Comparison of ENCODE assay signal across 13 cellular contexts in the genomic region with DNA sequence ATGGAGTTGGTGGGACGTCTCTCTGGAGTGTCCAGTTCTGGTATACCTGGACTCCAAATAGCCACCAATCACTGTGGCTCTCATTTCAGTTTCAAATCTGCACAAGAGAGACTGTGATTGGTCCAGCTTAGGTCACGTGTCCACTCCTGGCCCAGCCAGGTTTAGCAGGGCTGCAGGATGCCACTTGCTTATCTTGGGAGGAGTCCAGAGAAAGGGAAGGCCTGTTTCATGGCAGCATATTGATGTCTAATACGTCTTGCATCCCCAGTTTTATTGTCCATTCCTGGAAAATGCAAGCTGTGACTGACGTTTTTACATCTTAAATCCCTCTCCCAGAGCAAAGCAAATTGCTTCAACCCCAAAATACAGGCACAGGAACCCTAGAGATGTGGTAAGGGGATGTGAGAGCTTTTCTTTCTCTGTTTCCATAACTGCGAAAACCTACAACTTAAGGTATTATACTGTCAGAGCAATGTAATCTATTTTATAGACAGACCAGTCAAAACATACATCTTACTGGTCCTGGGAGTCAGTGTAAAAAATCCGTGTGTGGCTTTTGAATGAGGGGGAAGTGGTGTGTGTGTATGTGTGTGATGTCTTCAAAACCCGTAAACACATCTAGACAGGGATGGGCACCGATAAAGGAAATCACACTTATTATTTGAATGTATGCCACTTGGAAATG.
DNase-seq lines count a peak whose midpoint lies in the region; TF ChIP-seq lines count a peak whose summit lies in the region.
"Had no signal": no experiment of that assay in that cellular context is flagged by ENCODE, and none has a peak within 500 bp of the region (broad histone marks: within the 10 kb centered on the region; RNA-seq: fewer than 3 reads in every experiment).

No MANE protein-coding gene starts in this region.

- TF ChIP-seq CTCF in MCF 10A (IDR thresholded peaks at IDR 0.05; ENCODE audit: unreplicated experiment) (no peak), breast epithelium (IDR thresholded peaks at IDR 0.05) (no peak)

- H3K36me3 Mint-ChIP-seq in MCF 10A (ENCODE audit: insufficient read depth, unreplicated experiment) = no peaks in the 10 kb centered on the region
- no peaks in the 10 kb centered on the region for H3K36me3 Mint-ChIP-seq in activated T-cell treated with anti-CD3 and anti-CD28 coated beads, Interleukin-2, amount 50 U/mL, for 24 hours (ENCODE audit: low read depth)
- H3K36me3 Mint-ChIP-seq: activated naive CD8-positive, alpha-beta T cell had no signal

- no peaks in the 10 kb centered on the region for H3K9me3 Mint-ChIP-seq in MCF 10A (ENCODE audit: unreplicated experiment)
- H3K9me3 Mint-ChIP-seq in activated T-cell treated with anti-CD3 and anti-CD28 coated beads, Interleukin-2, amount 50 U/mL, for 24 hours = no peaks in the 10 kb centered on the region

- no peak overlapping the region for H3K27ac Mint-ChIP-seq in MCF 10A (ENCODE audit: low read depth, unreplicated experiment)
- no peak overlapping the region for H3K27ac Mint-ChIP-seq in activated T-cell treated with anti-CD3 and anti-CD28 coated beads, Interleukin-2, amount 50 U/mL, for 24 hours
- H3K27ac Mint-ChIP-seq: activated naive CD8-positive, alpha-beta T cell had no signal

- H3K4me3 Mint-ChIP-seq in MCF 10A (ENCODE audit: unreplicated experiment) = no peak overlapping the region
- H3K4me3 Mint-ChIP-seq in activated T-cell treated with anti-CD3 and anti-CD28 coated beads, Interleukin-2, amount 50 U/mL, for 24 hours = no peak overlapping the region
- H3K4me3 Mint-ChIP-seq: activated naive CD8-positive, alpha-beta T cell had no signal

- no peak overlapping the region for H3K4me3 ChIP-seq in breast epithelium
- H3K4me3 ChIP-seq: tibial artery had no signal

- H3K4me1 ChIP-seq in breast epithelium = no peaks in the 10 kb centered on the region
- H3K4me1 ChIP-seq: tibial artery had no signal

- TF ChIP-seq POLR2A in breast epithelium (IDR thresholded peaks at IDR 0.05) = no peak

- no peaks in the 10 kb centered on the region for H3K9me3 ChIP-seq in breast epithelium
- H3K9me3 ChIP-seq: tibial artery had no signal

- BruUV-seq in MCF 10A (replicated peaks; lab: Mats Ljungman, UMichigan) = no TSS peak

- POLR2A ChIA-PET in MCF 10A (lab: Yijun Ruan, JAX) = no interaction called here

- H3K27ac ChIP-seq in breast epithelium = no peak overlapping the region
- H3K27ac ChIP-seq: tibial artery had no signal

- peak; percentile 56 for DNase-seq in MCF 10A (ENCODE audit: unreplicated experiment)
- no peak for DNase-seq in breast epithelium (ENCODE audit: low spot score in 2 of 2)
- DNase-seq in RPMI7951 (ENCODE audit: low read depth) = peak; percentile 30
- DNase-seq in germinal center (ENCODE audit: low spot score) = peak; percentile 40
- no peak for DNase-seq in SW 1271 (lab: John Stamatoyannopoulos, UW)
- no peak for DNase-seq in activated T-cell treated with anti-CD3 and anti-CD28 coated beads, Interleukin-2, amount 50 U/mL, for 24 hours
- DNase-seq in SHP77 (lab: John Stamatoyannopoulos, UW) = no peak
- no peak for DNase-seq in activated naive CD4-positive, alpha-beta T cell treated with Interleukin-2 at 50 U/mL for 16 hours
- DNase-seq: NCI-H1105; NCI-H524 treated with DMSO at 0.1 percent for 48 hours; stimulated activated CD8-positive, alpha-beta memory T cell treated with anti-CD3 and anti-CD28 coated beads, Interleukin-4, amount 100 ng/mL, for 48 hours; tibial artery had no signal

- intact Hi-C loops in MCF 10A (cut with micrococcal nuclease) (no loop called here), breast epithelium (cut with DNase I; ENCODE audit: low total_unique reads) (no loop called here)

- no peaks in the 10 kb centered on the region for H3K27me3 ChIP-seq in breast epithelium
- H3K27me3 ChIP-seq: tibial artery had no signal

- H3K4me1 Mint-ChIP-seq in MCF 10A (ENCODE audit: insufficient read depth, unreplicated experiment) = peaks cover 8% of the 10 kb centered on the region
- H3K4me1 Mint-ChIP-seq in activated T-cell treated with anti-CD3 and anti-CD28 coated beads, Interleukin-2, amount 50 U/mL, for 24 hours (ENCODE audit: low read depth) = no peaks in the 10 kb centered on the region

- peaks cover 13% of the 10 kb centered on the region for H3K27me3 Mint-ChIP-seq in MCF 10A (ENCODE audit: insufficient read depth, unreplicated experiment)
- H3K27me3 Mint-ChIP-seq in activated T-cell treated with anti-CD3 and anti-CD28 coated beads, Interleukin-2, amount 50 U/mL, for 24 hours = peaks cover 5% of the 10 kb centered on the region

- CTCF ChIA-PET in MCF 10A (lab: Yijun Ruan, JAX) = interaction anchor here (0.6 kb wide), 1 partner anchor 642 kb away, joined by 4 read pairs; no protein-coding TSS in a partner anchor

- no peaks in the 10 kb centered on the region for H3K36me3 ChIP-seq in breast epithelium
- H3K36me3 ChIP-seq: tibial artery had no signal

Comparison
In these comparisons a context has a peak if more than half of its experiments do, and no peak if none do; other contexts are left out.
1. DNase-seq: peak in MCF 10A (single experiment), RPMI7951 (single experiment) and germinal center (single experiment); none in breast epithelium (0 of 2), SW 1271 (0 of 2), activated T-cell treated with anti-CD3 and anti-CD28 coated beads, Interleukin-2, amount 50 U/mL, for 24 hours (single experiment), SHP77 (0 of 2) and activated naive CD4-positive, alpha-beta T cell treated with Interleukin-2 at 50 U/mL for 16 hours (single experiment).